Comparison of ENCODE assay signal across 19 cellular contexts in the genomic region with DNA sequence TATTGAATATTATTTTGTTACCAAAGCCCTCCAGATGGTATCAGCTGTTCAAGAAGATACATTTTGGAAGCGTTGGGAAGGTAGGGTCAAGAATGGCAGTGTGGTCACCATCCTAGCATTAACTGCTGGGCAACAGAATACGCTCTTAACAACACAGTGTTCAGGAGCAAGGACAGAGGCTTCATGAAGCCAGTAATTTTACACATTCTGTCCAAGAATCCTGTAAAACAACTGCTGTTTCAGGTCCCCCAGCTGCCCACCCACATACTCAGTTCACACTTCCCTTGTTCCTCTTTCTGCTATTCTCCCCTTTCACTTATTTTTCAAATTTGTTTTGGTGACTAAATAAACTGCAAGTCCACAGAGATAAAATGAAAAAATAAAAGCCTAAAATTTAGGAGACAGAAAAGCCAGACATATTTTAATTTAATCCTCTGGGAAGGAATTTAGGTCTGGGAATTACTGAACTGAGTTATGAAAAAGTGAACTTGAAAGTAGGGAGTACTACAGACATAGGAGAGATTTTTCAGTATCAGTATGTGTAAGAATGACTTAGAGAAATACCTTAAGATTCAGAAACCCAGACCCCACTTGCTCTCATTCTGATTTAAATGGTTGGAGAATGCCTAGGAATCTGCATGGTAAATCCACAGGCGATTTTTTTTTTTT.
DNase-seq lines count a peak whose midpoint lies in the region; ATAC-seq and TF ChIP-seq lines count a peak whose summit lies in the region.
"Had no signal": no experiment of that assay in that cellular context is flagged by ENCODE, and none has a peak within 500 bp of the region (broad histone marks: within the 10 kb centered on the region; RNA-seq: fewer than 3 reads in every experiment).

No MANE protein-coding gene starts in this region.

- H3K36me3 ChIP-seq in breast epithelium = no peaks in the 10 kb centered on the region
- no peaks in the 10 kb centered on the region for H3K36me3 ChIP-seq in upper lobe of right lung
- H3K36me3 ChIP-seq: esophagus squamous epithelium, sigmoid colon had no signal

- H3K27me3 Mint-ChIP-seq in MCF 10A (ENCODE audit: insufficient read depth, unreplicated experiment) = no peaks in the 10 kb centered on the region
- H3K27me3 Mint-ChIP-seq: activated B cell treated with CpG ODN at 0.5 μM for 24 hours; stimulated activated naive CD8-positive, alpha-beta T cell treated with anti-CD3 and anti-CD28 coated beads, Interleukin-15, amount 100 ng/mL, for 72 hours had no signal

- peak overlapping the region; percentile 2 for H3K4me3 Mint-ChIP-seq in MCF 10A (ENCODE audit: unreplicated experiment)
- H3K4me3 Mint-ChIP-seq: activated B cell treated with CpG ODN at 0.5 μM for 24 hours; CD4-positive, alpha-beta memory T cell; neural crest cell; stimulated activated naive CD8-positive, alpha-beta T cell treated with anti-CD3 and anti-CD28 coated beads, Interleukin-15, amount 100 ng/mL, for 72 hours had no signal

- H3K27ac Mint-ChIP-seq in MCF 10A (ENCODE audit: low read depth, unreplicated experiment) = peak overlapping the region; percentile 77
- H3K27ac Mint-ChIP-seq: activated B cell treated with CpG ODN at 0.5 μM for 24 hours; activated naive CD4-positive, alpha-beta T cell treated with anti-CD3 and anti-CD28 coated beads, Interleukin-2, amount 50 U/mL, for 72 hours; CD4-positive, alpha-beta memory T cell; stimulated activated naive CD8-positive, alpha-beta T cell treated with anti-CD3 and anti-CD28 coated beads, Interleukin-15, amount 100 ng/mL, for 72 hours had no signal

- intact Hi-C loops in MCF 10A (cut with micrococcal nuclease) = loop anchor here (2.0 kb wide), 1 partner anchor 58 kb away; no protein-coding TSS in a partner anchor
- intact Hi-C loops in breast epithelium (cut with DNase I; ENCODE audit: low total_unique reads) = no loop called here
- intact Hi-C loops in upper lobe of right lung (cut with DNase I) = no loop called here

- H3K4me3 ChIP-seq in breast epithelium (no peak overlapping the region), upper lobe of right lung (no peak overlapping the region)
- H3K4me3 ChIP-seq: coronary artery, esophagus squamous epithelium, sigmoid colon had no signal

- H3K36me3 Mint-ChIP-seq in MCF 10A (ENCODE audit: insufficient read depth, unreplicated experiment) = peaks cover 6% of the 10 kb centered on the region
- H3K36me3 Mint-ChIP-seq: activated naive CD4-positive, alpha-beta T cell treated with anti-CD3 and anti-CD28 coated beads, Interleukin-2, amount 50 U/mL, for 72 hours; CD4-positive, alpha-beta memory T cell had no signal

- TF ChIP-seq CTCF in MCF 10A (IDR thresholded peaks at IDR 0.05; ENCODE audit: unreplicated experiment) = no peak
- no peak for TF ChIP-seq CTCF in breast epithelium (IDR thresholded peaks at IDR 0.05)
- no peak for TF ChIP-seq CTCF in upper lobe of right lung (IDR thresholded peaks at IDR 0.05)

- no peak for TF ChIP-seq POLR2A in breast epithelium (IDR thresholded peaks at IDR 0.05)

- peak; percentile 21 for DNase-seq in MCF 10A (ENCODE audit: unreplicated experiment)
- DNase-seq in breast epithelium (ENCODE audit: low spot score in 2 of 2) = no peak
- DNase-seq in RPMI7951 (ENCODE audit: low read depth) = peak; percentile 21
- DNase-seq in fibroblast of gingiva (ENCODE audit: low read depth) = peak; percentile 19
- DNase-seq in upper lobe of right lung = no peak
- DNase-seq in HT-29 (ENCODE audit: low spot score) = no peak
- no peak for DNase-seq in stimulated activated naive CD8-positive, alpha-beta T cell treated with anti-CD3 and anti-CD28 coated beads, Interleukin-15, Interleukin-2, amounts not matched to agents 100 U/mL and 50 U/mL, for 24 hours
- no peak for DNase-seq in NCI-H2029 treated with DMSO at 0.1 percent for 48 hours (lab: John Stamatoyannopoulos, UW)
- DNase-seq: activated B cell treated with CpG ODN at 0.5 μM for 24 hours; CD4-positive, alpha-beta memory T cell; esophagus squamous epithelium; left ventricle myocardium superior; NCI-H1092; sigmoid colon; stimulated activated naive CD8-positive, alpha-beta T cell treated with anti-CD3 and anti-CD28 coated beads, Interleukin-15, amount 100 ng/mL, for 72 hours had no signal

- CTCF ChIA-PET in MCF 10A (lab: Yijun Ruan, JAX) = interaction anchor here (0.6 to 1.1 kb wide), 3 partner anchors 15 to 126 kb away, joined by 3 to 4 read pairs (median 3); no protein-coding TSS in a partner anchor

- H3K9me3 Mint-ChIP-seq in MCF 10A (ENCODE audit: unreplicated experiment) = no peaks in the 10 kb centered on the region
- H3K9me3 Mint-ChIP-seq: activated B cell treated with CpG ODN at 0.5 μM for 24 hours; activated naive CD4-positive, alpha-beta T cell treated with anti-CD3 and anti-CD28 coated beads, Interleukin-2, amount 50 U/mL, for 72 hours; neural crest cell; stimulated activated naive CD8-positive, alpha-beta T cell treated with anti-CD3 and anti-CD28 coated beads, Interleukin-15, amount 100 ng/mL, for 72 hours had no signal

- BruUV-seq in MCF 10A (replicated peaks; lab: Mats Ljungman, UMichigan) = no TSS peak

- H3K27ac ChIP-seq in breast epithelium = no peak overlapping the region
- H3K27ac ChIP-seq in upper lobe of right lung = no peak overlapping the region
- H3K27ac ChIP-seq: 22Rv1, coronary artery, esophagus squamous epithelium, sigmoid colon had no signal

- H3K9me3 ChIP-seq in breast epithelium = no peaks in the 10 kb centered on the region
- no peaks in the 10 kb centered on the region for H3K9me3 ChIP-seq in upper lobe of right lung
- H3K9me3 ChIP-seq: esophagus squamous epithelium, sigmoid colon had no signal

- H3K27me3 ChIP-seq in breast epithelium (no peaks in the 10 kb centered on the region), upper lobe of right lung (no peaks in the 10 kb centered on the region)
- H3K27me3 ChIP-seq: esophagus squamous epithelium, sigmoid colon had no signal

- POLR2A ChIA-PET in MCF 10A (lab: Yijun Ruan, JAX) = interaction anchor here (0.6 to 1.2 kb wide), 2 partner anchors 34 to 191 kb away, joined by 3 read pairs; no protein-coding TSS in a partner anchor

- H3K4me1 ChIP-seq in breast epithelium (no peaks in the 10 kb centered on the region), upper lobe of right lung (no peaks in the 10 kb centered on the region)
- H3K4me1 ChIP-seq: esophagus squamous epithelium, sigmoid colon had no signal

- ATAC-seq in upper lobe of right lung = peak; percentile 50
- ATAC-seq in stimulated activated naive CD8-positive, alpha-beta T cell treated with anti-CD3 and anti-CD28 coated beads, Interleukin-15, Interleukin-2, amounts not matched to agents 100 U/mL and 50 U/mL, for 24 hours = no peak
- ATAC-seq: activated naive CD4-positive, alpha-beta T cell treated with anti-CD3 and anti-CD28 coated beads, Interleukin-2, amount 50 U/mL, for 72 hours; stimulated activated naive CD8-positive, alpha-beta T cell treated with anti-CD3 and anti-CD28 coated beads, Interleukin-15, amount 100 ng/mL, for 72 hours had no signal

- H3K4me1 Mint-ChIP-seq in MCF 10A (ENCODE audit: insufficient read depth, unreplicated experiment) = peaks cover 28% of the 10 kb centered on the region
- H3K4me1 Mint-ChIP-seq: CD4-positive, alpha-beta memory T cell; neural crest cell; stimulated activated naive CD8-positive, alpha-beta T cell treated with anti-CD3 and anti-CD28 coated beads, Interleukin-15, amount 100 ng/mL, for 72 hours had no signal

Comparison
In these comparisons a context has a peak if more than half of its experiments do, and no peak if none do; other contexts are left out.
1. DNase-seq: peak in MCF 10A (single experiment), RPMI7951 (single experiment) and fibroblast of gingiva (single experiment); none in breast epithelium (0 of 2), upper lobe of right lung (single experiment), HT-29 (single experiment), stimulated activated naive CD8-positive, alpha-beta T cell treated with anti-CD3 and anti-CD28 coated beads, Interleukin-15, Interleukin-2, amounts not matched to agents 100 U/mL and 50 U/mL, for 24 hours (single experiment) and NCI-H2029 treated with DMSO at 0.1 percent for 48 hours (single experiment).